ENCODE assay signal across 8 cellular contexts in genomic region chr14:64444984-64445845, GRCh38. TPM values are rescaled to one million over a fixed set of nuclear protein-coding genes. Genes with fewer than 3 reads are reported as not detected.
DNase-seq lines count a peak whose midpoint lies in the region; ATAC-seq and TF ChIP-seq lines count a peak whose summit lies in the region.

No MANE protein-coding gene starts in this region.

- no peaks in the 10 kb centered on the region for H3K27me3 Mint-ChIP-seq in activated naive CD8-positive, alpha-beta T cell treated with anti-CD3 and anti-CD28 coated beads, Interleukin-2, amount 10 ng/mL, durations not matched to agents 7 days and 5 days
- H3K27me3 Mint-ChIP-seq in stimulated activated naive CD8-positive, alpha-beta T cell treated with anti-CD3 and anti-CD28 coated beads, Interleukin-15, Interleukin-2, amounts not matched to agents 100 ng/mL and 50 ng/mL, for 24 hours, result no peaks in the 10 kb centered on the region

- H3K36me3 ChIP-seq in HEK293 (ENCODE audit: control insufficient read depth in 2 of 2, insufficient read depth in 1 of 2, low read length in 2 of 2), result peaks cover 44 to 93% of the 10 kb centered on the region in 2 experiments

- POLR2A ChIA-PET in HEK293 (lab: Yijun Ruan, JAX), result interaction anchor here (0.6 to 1.1 kb wide), 2 partner anchors 57 to 60 kb away, joined by 3 read pairs; partner anchors contain the start of genes MTHFD1 and ZBTB1
- POLR2A ChIA-PET in activated naive CD8-positive, alpha-beta T cell treated with anti-CD3 and anti-CD28 coated beads, Interleukin-2, amount 10 ng/mL, durations not matched to agents 7 days and 5 days (lab: Charles Lee), result interaction anchor here (0.6 to 1.5 kb wide), 3 partner anchors 60 to 445 kb away, joined by 3 to 8 read pairs (median 6); no protein-coding TSS in a partner anchor

- peak overlapping the region; percentile 30 for H3K4me3 Mint-ChIP-seq in activated naive CD8-positive, alpha-beta T cell treated with anti-CD3 and anti-CD28 coated beads, Interleukin-2, amount 10 ng/mL, durations not matched to agents 7 days and 5 days
- H3K4me3 Mint-ChIP-seq in stimulated activated naive CD8-positive, alpha-beta T cell treated with anti-CD3 and anti-CD28 coated beads, Interleukin-15, Interleukin-2, amounts not matched to agents 100 ng/mL and 50 ng/mL, for 24 hours, result peak overlapping the region; percentile 1

- peaks cover 34% of the 10 kb centered on the region for H3K36me3 Mint-ChIP-seq in activated naive CD8-positive, alpha-beta T cell treated with anti-CD3 and anti-CD28 coated beads, Interleukin-2, amount 10 ng/mL, durations not matched to agents 7 days and 5 days
- H3K36me3 Mint-ChIP-seq in stimulated activated naive CD8-positive, alpha-beta T cell treated with anti-CD3 and anti-CD28 coated beads, Interleukin-15, Interleukin-2, amounts not matched to agents 100 ng/mL and 50 ng/mL, for 24 hours (ENCODE audit: low read depth), result peaks cover 68% of the 10 kb centered on the region

- H3K9me3 Mint-ChIP-seq in activated naive CD8-positive, alpha-beta T cell treated with anti-CD3 and anti-CD28 coated beads, Interleukin-2, amount 10 ng/mL, durations not matched to agents 7 days and 5 days, result no peaks in the 10 kb centered on the region
- no peaks in the 10 kb centered on the region for H3K9me3 Mint-ChIP-seq in stimulated activated naive CD8-positive, alpha-beta T cell treated with anti-CD3 and anti-CD28 coated beads, Interleukin-15, Interleukin-2, amounts not matched to agents 100 ng/mL and 50 ng/mL, for 24 hours

- H3K4me3 ChIP-seq in HEK293 (ENCODE audit: low read depth, low read length), result no peak overlapping the region

- H3K9me3 ChIP-seq in HEK293 (ENCODE audit: control insufficient read depth, insufficient read depth, low read depth, low read length), result no peaks in the 10 kb centered on the region

- CTCF ChIA-PET in HEK293 (lab: Yijun Ruan, JAX), result interaction anchor here (0.6 to 2.8 kb wide), 7 partner anchors 9 to 192 kb away, joined by 3 to 16 read pairs (median 4); partner anchors contain the start of gene AKAP5

- ATAC-seq in GM18519 (IDR thresholded peaks at IDR 0.05; ENCODE audit: low FRiP score, unreplicated experiment), result peak; percentile 80
- peak; percentile 79 for ATAC-seq in activated naive CD8-positive, alpha-beta T cell treated with anti-CD3 and anti-CD28 coated beads, Interleukin-2, amount 10 ng/mL, durations not matched to agents 7 days and 5 days (ENCODE audit: low read depth)

- H3K27ac Mint-ChIP-seq in activated naive CD8-positive, alpha-beta T cell treated with anti-CD3 and anti-CD28 coated beads, Interleukin-2, amount 10 ng/mL, durations not matched to agents 7 days and 5 days, result peak overlapping the region; percentile 82
- peak overlapping the region; percentile 50 for H3K27ac Mint-ChIP-seq in stimulated activated naive CD8-positive, alpha-beta T cell treated with anti-CD3 and anti-CD28 coated beads, Interleukin-15, Interleukin-2, amounts not matched to agents 100 ng/mL and 50 ng/mL, for 24 hours

- H3K27ac ChIP-seq in HEK293 (ENCODE audit: extremely low read depth, low read depth, low read length), result no peak overlapping the region

- no peaks in the 10 kb centered on the region for H3K4me1 ChIP-seq in HEK293 (ENCODE audit: control insufficient read depth, insufficient read depth, low read length)

- peaks cover 30% of the 10 kb centered on the region for H3K4me1 Mint-ChIP-seq in activated naive CD8-positive, alpha-beta T cell treated with anti-CD3 and anti-CD28 coated beads, Interleukin-2, amount 10 ng/mL, durations not matched to agents 7 days and 5 days
- H3K4me1 Mint-ChIP-seq in stimulated activated naive CD8-positive, alpha-beta T cell treated with anti-CD3 and anti-CD28 coated beads, Interleukin-15, Interleukin-2, amounts not matched to agents 100 ng/mL and 50 ng/mL, for 24 hours (ENCODE audit: low read depth), result peaks cover 57% of the 10 kb centered on the region

- peak; percentile 15 for DNase-seq in NCI-H1694 (lab: John Stamatoyannopoulos, UW)
- no peak for DNase-seq in activated naive CD8-positive, alpha-beta T cell treated with anti-CD3 and anti-CD28 coated beads, Interleukin-2, amount 10 ng/mL, durations not matched to agents 7 days and 5 days
- peak; percentile 91 for DNase-seq in left kidney (ENCODE audit: low read depth, low spot score)
- DNase-seq in NCI-H187 treated with DMSO at 0.1 percent for 48 hours (lab: John Stamatoyannopoulos, UW), result no peak
- no peak for DNase-seq in NCI-H1092 (lab: John Stamatoyannopoulos, UW)

- TF ChIP-seq CTCF in HEK293 (tag by site-specific recombination; IDR thresholded peaks at IDR 0.05), result no peak

TF ChIP-seq in HEK293, 187 proteins besides CTCF, POLR2A, EP300 and RAD21:
- 0 out of 2 replicates have a peak, but pooled peaks have one; percentile 11 for TF ChIP-seq ZFHX2 (tag by site-specific recombination; conservative IDR thresholded peaks at IDR 0.05)
- no peak for TF ChIP-seq ZFP37 (tag by site-specific recombination; IDR thresholded peaks at IDR 0.05)

RNA-seq across cellular contexts. Expression of gene AKAP5, which starts 20.1 kb away (rescaled TPM):
- 1 to 10 TPM; 1.7 TPM for total RNA-seq in activated naive CD8-positive, alpha-beta T cell treated with anti-CD3 and anti-CD28 coated beads, Interleukin-2, amount 10 ng/mL, durations not matched to agents 7 days and 5 days

RNA-seq across cellular contexts. Expression of gene MTHFD1, which starts 57.1 kb away (rescaled TPM):
- total RNA-seq in activated naive CD8-positive, alpha-beta T cell treated with anti-CD3 and anti-CD28 coated beads, Interleukin-2, amount 10 ng/mL, durations not matched to agents 7 days and 5 days, result 100 to 1,000 TPM; 146 to 147 TPM

RNA-seq across cellular contexts. Expression of gene ZBTB25, which starts 58.4 kb away (rescaled TPM):
- 10 to 100 TPM; 51.2 to 55.3 TPM for total RNA-seq in activated naive CD8-positive, alpha-beta T cell treated with anti-CD3 and anti-CD28 coated beads, Interleukin-2, amount 10 ng/mL, durations not matched to agents 7 days and 5 days

RNA-seq across cellular contexts. Expression of gene ZBTB1, which starts 59.4 kb away (rescaled TPM):
- total RNA-seq in activated naive CD8-positive, alpha-beta T cell treated with anti-CD3 and anti-CD28 coated beads, Interleukin-2, amount 10 ng/mL, durations not matched to agents 7 days and 5 days, result 10 to 100 TPM; 84.1 to 86.7 TPM

Comparison
In these comparisons a context has a peak if more than half of its experiments do, and no peak if none do; other contexts are left out.
1. DNase-seq: peak in NCI-H1694 (single experiment) and left kidney (single experiment); none in activated naive CD8-positive, alpha-beta T cell treated with anti-CD3 and anti-CD28 coated beads, Interleukin-2, amount 10 ng/mL, durations not matched to agents 7 days and 5 days (single experiment), NCI-H187 treated with DMSO at 0.1 percent for 48 hours (single experiment) and NCI-H1092 (single experiment).